18 cellular contexts compared by ENCODE assay signal in the genomic region with DNA sequence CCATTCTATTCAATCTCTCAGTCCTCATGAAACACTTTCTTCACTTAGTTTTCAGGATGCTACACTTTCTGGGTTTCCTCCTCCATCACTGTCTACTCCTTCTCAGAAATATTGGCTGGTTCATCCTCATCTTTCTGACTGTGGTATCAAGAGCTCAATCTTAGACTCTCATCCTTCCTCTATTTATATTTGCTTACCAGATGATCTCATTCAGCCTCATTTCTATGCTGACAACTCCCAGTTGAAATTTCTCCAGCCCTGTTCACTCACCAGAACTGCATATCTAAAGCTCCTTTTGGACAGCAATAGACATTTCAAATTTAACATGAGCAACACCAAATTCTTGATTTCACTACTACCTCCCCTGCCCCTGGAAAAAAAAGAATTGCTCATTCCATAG. TPM values are rescaled to one million over a fixed set of nuclear protein-coding genes. Genes with fewer than 3 reads are reported as not detected.
DNase-seq lines count a peak whose midpoint lies in the region; ATAC-seq, FAIRE-seq and TF ChIP-seq lines count a peak whose summit lies in the region.
"Had no signal": no experiment of that assay in that cellular context is flagged by ENCODE, and none has a peak within 500 bp of the region (broad histone marks: within the 10 kb centered on the region; RNA-seq: fewer than 3 reads in every experiment).

No MANE protein-coding gene starts in this region.

- no peaks in the 10 kb centered on the region for H3K36me3 Mint-ChIP-seq in natural killer cell treated with Interleukin-12 subunit alpha and Interleukin-12 subunit beta and Interleukin-15 and Interleukin-18, amount 100 ng/mL, for 72 hours
- H3K36me3 Mint-ChIP-seq: CD8-positive, alpha-beta memory T cell had no signal

- no peaks in the 10 kb centered on the region for H3K9me1 ChIP-seq in endothelial cell of umbilical vein (replicated peaks; ENCODE audit: control insufficient read depth, extremely low read depth, insufficient read depth, low read length)

- no peak for TF ChIP-seq POLR2A in endothelial cell of umbilical vein (IDR thresholded peaks at IDR 0.05; ENCODE audit: low read depth, low read length)

- H3K4me3 Mint-ChIP-seq in natural killer cell treated with Interleukin-12 subunit alpha and Interleukin-12 subunit beta and Interleukin-15 and Interleukin-18, amount 100 ng/mL, for 72 hours = no peak overlapping the region
- H3K4me3 Mint-ChIP-seq: activated CD4-positive, alpha-beta T cell treated with anti-CD3 and anti-CD28 coated beads for 36 hours; CD8-positive, alpha-beta memory T cell; stimulated activated naive CD8-positive, alpha-beta T cell treated with anti-CD3 and anti-CD28 coated beads, Interleukin-15, Interleukin-2, amounts not matched to agents 100 ng/mL and 50 ng/mL, for 24 hours had no signal

- dilution Hi-C loops in endothelial cell of umbilical vein (cut with MboI; ENCODE audit: extremely low pct_ligation_motif_present, low sequenced_read_pairs) = no loop called here

- H4K20me1 ChIP-seq in SK-N-SH (ENCODE audit: insufficient read depth) (no peaks in the 10 kb centered on the region), endothelial cell of umbilical vein (replicated peaks; ENCODE audit: control insufficient read depth, extremely low read depth, insufficient read depth, low read length) (no peaks in the 10 kb centered on the region)

- H3K4me1 ChIP-seq in SK-N-SH (ENCODE audit: control insufficient read depth in 1 of 2, insufficient read depth in 2 of 2, low read depth in 1 of 2, low read length in 1 of 2) (peaks cover 0 to 44% of the 10 kb centered on the region in 2 experiments), endothelial cell of umbilical vein (ENCODE audit: control insufficient read depth, extremely low read depth, insufficient read depth, low read length) (peaks cover 28% of the 10 kb centered on the region)

- intact Hi-C loops in endothelial cell of umbilical vein (cut with micrococcal nuclease) = no loop called here

- H3K36me3 ChIP-seq in SK-N-SH (replicated peaks in 1 of 2; ENCODE audit: control insufficient read depth in 1 of 2, insufficient read depth in 2 of 2, low read length in 1 of 2) (peaks cover 0 to 3% of the 10 kb centered on the region in 2 experiments), endothelial cell of umbilical vein (ENCODE audit: control insufficient read depth in 2 of 2, extremely low read depth in 1 of 2, insufficient read depth in 2 of 2, low read length in 2 of 2) (no peaks in the 10 kb centered on the region)

- no peak overlapping the region; the same call in 1 of the 2 replicates for H2AFZ ChIP-seq in SK-N-SH (ENCODE audit: low read depth)
- no peak overlapping the region for H2AFZ ChIP-seq in endothelial cell of umbilical vein (ENCODE audit: low read depth, low read length)

- TF ChIP-seq CTCF in SK-N-SH (IDR thresholded peaks at IDR 0.05) (no peak), endothelial cell of umbilical vein (IDR thresholded peaks at IDR 0.05; ENCODE audit: extremely low read depth in 1 of 2, insufficient read depth in 1 of 2, low read depth in 1 of 2, low read length in 2 of 2) (no peak), GM10266 (IDR thresholded peaks at IDR 0.05; ENCODE audit: control insufficient read depth, insufficient read depth, low read depth, missing control alignments) (no peak)

- peaks cover 0 to 7% of the 10 kb centered on the region in 2 donors for H3K27me3 Mint-ChIP-seq in natural killer cell treated with Interleukin-12 subunit alpha and Interleukin-12 subunit beta and Interleukin-15 and Interleukin-18, amount 100 ng/mL, for 72 hours
- H3K27me3 Mint-ChIP-seq: activated CD4-positive, alpha-beta T cell treated with anti-CD3 and anti-CD28 coated beads for 36 hours; CD8-positive, alpha-beta memory T cell; stimulated activated naive CD8-positive, alpha-beta T cell treated with anti-CD3 and anti-CD28 coated beads, Interleukin-15, Interleukin-2, amounts not matched to agents 100 ng/mL and 50 ng/mL, for 24 hours had no signal

- no peak overlapping the region for H3K27ac Mint-ChIP-seq in natural killer cell treated with Interleukin-12 subunit alpha and Interleukin-12 subunit beta and Interleukin-15 and Interleukin-18, amount 100 ng/mL, for 72 hours
- H3K27ac Mint-ChIP-seq: activated CD4-positive, alpha-beta T cell treated with anti-CD3 and anti-CD28 coated beads for 36 hours; CD8-positive, alpha-beta memory T cell; stimulated activated naive CD8-positive, alpha-beta T cell treated with anti-CD3 and anti-CD28 coated beads, Interleukin-15, Interleukin-2, amounts not matched to agents 100 ng/mL and 50 ng/mL, for 24 hours had no signal

- H3K4me1 Mint-ChIP-seq in natural killer cell treated with Interleukin-12 subunit alpha and Interleukin-12 subunit beta and Interleukin-15 and Interleukin-18, amount 100 ng/mL, for 72 hours (ENCODE audit: low read depth in 2 of 2) = no peaks in the 10 kb centered on the region
- H3K4me1 Mint-ChIP-seq: activated CD4-positive, alpha-beta T cell treated with anti-CD3 and anti-CD28 coated beads for 36 hours; CD8-positive, alpha-beta memory T cell had no signal

- POLR2A ChIA-PET in SK-N-SH (lab: Yijun Ruan, JAX) (no interaction called here), endothelial cell of umbilical vein (lab: Charles Lee) (no interaction called here)

- H3K9ac ChIP-seq in SK-N-SH = peak overlapping the region; percentile 39; the same call in 1 of the 2 replicates
- no peak overlapping the region for H3K9ac ChIP-seq in endothelial cell of umbilical vein (replicated peaks; ENCODE audit: extremely low read depth, insufficient read depth, low read length)

- peaks cover 78% of the 10 kb centered on the region for H3F3A ChIP-seq in SK-N-SH (replicated peaks; ENCODE audit: insufficient read depth)

- H3K27ac ChIP-seq in SK-N-SH (ENCODE audit: low read depth in 2 of 2, low read length in 1 of 2) (peak overlapping the region; percentile 60 to 94; a peak in 3 of 4 replicates), endothelial cell of umbilical vein (ENCODE audit: insufficient read depth, low read depth, low read length) (no peak overlapping the region)

- no peak for FAIRE-seq in endothelial cell of umbilical vein (lab: Jason Lieb, UNC)

- H3K9me3 ChIP-seq in SK-N-SH (peaks cover under 1% of the 10 kb centered on the region; the same call in 1 of the 2 replicates), endothelial cell of umbilical vein (replicated peaks; ENCODE audit: control insufficient read depth, insufficient read depth, low read length) (no peaks in the 10 kb centered on the region)

- no peaks in the 10 kb centered on the region for H3K9me2 ChIP-seq in SK-N-SH

- peak overlapping the region; percentile 50 for H3K4me2 ChIP-seq in SK-N-SH
- H3K4me2 ChIP-seq in endothelial cell of umbilical vein (ENCODE audit: insufficient read depth, low read length) = no peak overlapping the region

- DNase-seq in EL (peak; percentile 67), SK-N-SH (no peak), endothelial cell of umbilical vein (ENCODE audit: low read depth, low spot score) (no peak), myocyte (ENCODE audit: low read depth) (peak; percentile 6), NCI-H1092 treated with DMSO at 0.1 percent for 48 hours (lab: John Stamatoyannopoulos, UW) (no peak), GM10266 (ENCODE audit: extremely low spot score) (no peak)
- no peak for DNase-seq in natural killer cell treated with Interleukin-12 subunit alpha and Interleukin-12 subunit beta and Interleukin-15 and Interleukin-18, amount 100 ng/mL, for 72 hours (ENCODE audit: low spot score)
- DNase-seq: activated CD4-positive, alpha-beta T cell treated with anti-CD3 and anti-CD28 coated beads for 36 hours; activated gamma-delta T cell; aorta; CD8-positive, alpha-beta memory T cell; DMS79; left cardiac atrium; midbrain; NCI-H1694 treated with DMSO at 0.1 percent for 48 hours; NCI-H446 treated with DMSO at 0.1 percent for 48 hours had no signal

- no peaks in the 10 kb centered on the region for H3K27me3 ChIP-seq in SK-N-SH (ENCODE audit: insufficient read depth)
- H3K27me3 ChIP-seq in endothelial cell of umbilical vein (ENCODE audit: control insufficient read depth in 2 of 2, insufficient read depth in 2 of 2, low read length in 2 of 2) = no peaks in the 10 kb centered on the region

- H3K9me3 Mint-ChIP-seq in natural killer cell treated with Interleukin-12 subunit alpha and Interleukin-12 subunit beta and Interleukin-15 and Interleukin-18, amount 100 ng/mL, for 72 hours = no peaks in the 10 kb centered on the region
- H3K9me3 Mint-ChIP-seq: CD8-positive, alpha-beta memory T cell had no signal

- no peak for ATAC-seq in natural killer cell treated with Interleukin-12 subunit alpha and Interleukin-12 subunit beta and Interleukin-15 and Interleukin-18, amount 100 ng/mL, for 72 hours
- ATAC-seq in GM21367 (IDR thresholded peaks at IDR 0.05; ENCODE audit: unreplicated experiment) = no peak
- ATAC-seq: activated CD4-positive, alpha-beta T cell treated with anti-CD3 and anti-CD28 coated beads for 36 hours had no signal

- no peak overlapping the region for H3K4me3 ChIP-seq in SK-N-SH (ENCODE audit: low read depth in 2 of 2, low read length in 1 of 2)
- no peak overlapping the region for H3K4me3 ChIP-seq in endothelial cell of umbilical vein (replicated peaks in 1 of 3; ENCODE audit: insufficient read depth in 1 of 3, low read depth in 1 of 3, low read length in 3 of 3)

- TF ChIP-seq EP300 in SK-N-SH (IDR thresholded peaks at IDR 0.05; ENCODE audit: borderline replicate concordance in 1 of 2, low read depth in 1 of 2, low read length in 1 of 2) = peak in 1 of 2 experiments; percentile 86; a peak in 1 of 4 replicates

- CTCF ChIA-PET in SK-N-SH (lab: Yijun Ruan, JAX) = no interaction called here
- CTCF ChIA-PET in endothelial cell of umbilical vein (lab: Charles Lee) = interaction anchor here (1.1 kb wide), 1 partner anchor 23 kb away, joined by 3 read pairs; no protein-coding TSS in a partner anchor

- 0 out of 2 replicates have a peak, but pooled peaks cover 6% of the 10 kb centered on the region for H3K79me2 ChIP-seq in SK-N-SH (ENCODE audit: insufficient read depth)
- H3K79me2 ChIP-seq in endothelial cell of umbilical vein (ENCODE audit: control insufficient read depth, insufficient read depth, low read length) = no peaks in the 10 kb centered on the region

- no TSS peak for BruUV-seq in endothelial cell of umbilical vein (replicated peaks; lab: Mats Ljungman, UMichigan)

- no peak for TF ChIP-seq RAD21 in SK-N-SH (IDR thresholded peaks at IDR 0.05; ENCODE audit: low read length)

RNA-seq across cellular contexts. Expression of a gene that starts 48.0 kb away (rescaled TPM):
- polyA plus RNA-seq in SK-N-SH (2012; rRNA removed) = 248 and 298 TPM in 2 replicates
- polyA plus RNA-seq in SK-N-SH (2012; cell fraction: cytosol; rRNA removed) = 185 and 239 TPM in 2 replicates
- 255 and 545 TPM in 2 replicates for polyA plus RNA-seq in SK-N-SH (2012; cell fraction: nucleus; rRNA removed)
- total RNA-seq in endothelial cell of umbilical vein = 88.1 and 111 TPM in 2 replicates
- polyA plus RNA-seq in endothelial cell of umbilical vein = 102 and 107 TPM in 2 replicates
- polyA plus RNA-seq in endothelial cell of umbilical vein (2011; cell fraction: cytosol; rRNA removed) = 98.4 and 101 TPM in 2 replicates
- 171 and 201 TPM in 2 replicates for polyA plus RNA-seq in endothelial cell of umbilical vein (2011; cell fraction: nucleus; rRNA removed)
- polyA plus RNA-seq in endothelial cell of umbilical vein (2012) = 87.6 and 98.0 TPM in 2 replicates
- polyA minus RNA-seq in endothelial cell of umbilical vein = 326 and 432 TPM in 2 replicates
- polyA minus RNA-seq in endothelial cell of umbilical vein (2011; cell fraction: cytosol; rRNA and poly(A)+ RNA removed) = 3.3 TPM
- 180 and 222 TPM in 2 replicates for polyA minus RNA-seq in endothelial cell of umbilical vein (2011; cell fraction: nucleus; rRNA and poly(A)+ RNA removed)
- 67.1 and 81.2 TPM in 2 replicates for total RNA-seq in myocyte
- 506 TPM for polyA plus RNA-seq in myocyte (2012)
- total RNA-seq in natural killer cell treated with Interleukin-12 subunit alpha and Interleukin-12 subunit beta and Interleukin-15 and Interleukin-18, amount 100 ng/mL, for 72 hours = under 1 TPM; 0.29 to 0.59 TPM

Comparison
In these comparisons a context has a peak if more than half of its experiments do, and no peak if none do; other contexts are left out.
1. DNase-seq: peak in EL (single experiment) and myocyte (single experiment); none in SK-N-SH (single experiment), endothelial cell of umbilical vein (single experiment), NCI-H1092 treated with DMSO at 0.1 percent for 48 hours (single experiment), natural killer cell treated with Interleukin-12 subunit alpha and Interleukin-12 subunit beta and Interleukin-15 and Interleukin-18, amount 100 ng/mL, for 72 hours (single experiment) and GM10266 (single experiment).
2. RNA of a gene that starts 48.0 kb away (total RNA-seq): 88.1 to 111 TPM in endothelial cell of umbilical vein and 67.1 to 81.2 TPM in myocyte; 0.29 to 0.59 TPM in natural killer cell treated with Interleukin-12 subunit alpha and Interleukin-12 subunit beta and Interleukin-15 and Interleukin-18, amount 100 ng/mL, for 72 hours; every median in the first group is over 10 times any median in the second.